Comparison of ENCODE assay signal across 19 cellular contexts in genomic region chr16:25095636-25096035, GRCh38. TPM values are rescaled to one million over a fixed set of nuclear protein-coding genes. Genes with fewer than 3 reads are reported as not detected.
A peak's percentile ranks its signal among the peaks of the same experiment; 100 is the strongest.
DNase-seq lines count a peak whose midpoint lies in the region; ATAC-seq and TF ChIP-seq lines count a peak whose summit lies in the region.
"Had no signal": no experiment of that assay in that cellular context is flagged by ENCODE, and none has a peak within 500 bp of the region (broad histone marks: within the 10 kb centered on the region; RNA-seq: fewer than 3 reads in every experiment).

No MANE protein-coding gene starts in this region.

- H3K14ac ChIP-seq in H9 (ENCODE audit: insufficient read depth, low read length) (no peak overlapping the region; the same call in 1 of the 2 replicates), trophoblast cell (ENCODE audit: low read length) (no peak overlapping the region)

- DNase-seq in activated naive CD8-positive, alpha-beta T cell treated with anti-CD3 and anti-CD28 coated beads, Interleukin-2, amount 50 U/mL, for 24 hours = no peak
- DNase-seq in H9 (no peak), trophoblast cell (peak; percentile 53 to 71)
- no peak for DNase-seq in activated CD4-positive, alpha-beta T cell treated with anti-CD3 and anti-CD28 coated beads for 48 hours
- DNase-seq: 8988T; ACHN; BE2C; Caco-2; Calu3; CD4-positive, alpha-beta memory T cell; CD8-positive, alpha-beta memory T cell; DMS79 treated with DMSO at 0.1 percent for 48 hours; GF-D8 had no signal

- H3K4me2 ChIP-seq in H9 (ENCODE audit: insufficient read depth, insufficient read length, low read length) (no peak overlapping the region), OCI-LY3 (ENCODE audit: low read length) (no peak overlapping the region), trophoblast cell (ENCODE audit: low read length) (no peak overlapping the region)
- H3K4me2 ChIP-seq: BLaER1 had no signal

- H3K27me3 Mint-ChIP-seq in activated naive CD8-positive, alpha-beta T cell = no peaks in the 10 kb centered on the region
- H3K27me3 Mint-ChIP-seq in activated naive CD8-positive, alpha-beta T cell treated with anti-CD3 and anti-CD28 coated beads, Interleukin-2, amount 50 U/mL, for 24 hours = no peaks in the 10 kb centered on the region
- H3K27me3 Mint-ChIP-seq in H9 (ENCODE audit: low read depth) = peaks cover 31% of the 10 kb centered on the region
- H3K27me3 Mint-ChIP-seq: CD4-positive, alpha-beta memory T cell had no signal

- no peaks in the 10 kb centered on the region for H3K9me3 ChIP-seq in H9 (ENCODE audit: control insufficient read depth, low read depth, low read length)
- H3K9me3 ChIP-seq in OCI-LY3 (ENCODE audit: insufficient read depth, low read length) = no peaks in the 10 kb centered on the region
- H3K9me3 ChIP-seq in trophoblast cell (ENCODE audit: insufficient read depth, low read depth, low read length) = no peaks in the 10 kb centered on the region
- H3K9me3 ChIP-seq: BE2C, BLaER1, Caco-2 had no signal

- no peaks in the 10 kb centered on the region for H3K23me2 ChIP-seq in H9 (ENCODE audit: insufficient read length, low read depth, low read length, poor library complexity, severe bottlenecking)

- H3T11ph ChIP-seq in H9 (ENCODE audit: low read length) = no peak overlapping the region

- no peak overlapping the region for H3K56ac ChIP-seq in H9 (ENCODE audit: insufficient read length, low read depth, low read length)

- no peak overlapping the region for H3K18ac ChIP-seq in H9 (ENCODE audit: insufficient read length, low read depth, low read length)
- no peak overlapping the region for H3K18ac ChIP-seq in trophoblast cell (ENCODE audit: low read length)

- ATAC-seq in activated naive CD8-positive, alpha-beta T cell treated with anti-CD3 and anti-CD28 coated beads, Interleukin-2, amount 50 U/mL, for 24 hours = no peak
- ATAC-seq in HG02588 (IDR thresholded peaks at IDR 0.05; ENCODE audit: unreplicated experiment) = no peak
- ATAC-seq in HG03135 (IDR thresholded peaks at IDR 0.05; ENCODE audit: unreplicated experiment) = no peak

- no peak overlapping the region for H2BK15ac ChIP-seq in H9 (ENCODE audit: low read depth, low read length)

- H3K4ac ChIP-seq in H9 (ENCODE audit: low read depth, low read length) = no peak overlapping the region
- H3K4ac ChIP-seq in trophoblast cell (ENCODE audit: low read depth, low read length) = no peak overlapping the region

- H4K91ac ChIP-seq in H9 (ENCODE audit: insufficient read length, low read depth, low read length) = no peak overlapping the region
- no peak overlapping the region for H4K91ac ChIP-seq in trophoblast cell (ENCODE audit: low read depth, low read length)

- H2BK12ac ChIP-seq in H9 (ENCODE audit: insufficient read length, low read depth, low read length) (no peak overlapping the region), trophoblast cell (ENCODE audit: low read length) (no peak overlapping the region)

- H2BK5ac ChIP-seq in H9 (ENCODE audit: insufficient read length, low read length) = no peak overlapping the region
- H2BK5ac ChIP-seq in trophoblast cell (ENCODE audit: low read depth, low read length, poor library complexity) = no peak overlapping the region

- H4K8ac ChIP-seq in H9 (replicated peaks; ENCODE audit: insufficient read length, low read depth, low read length) (no peak overlapping the region), trophoblast cell (ENCODE audit: low read depth, low read length) (no peak overlapping the region)

- H3K4me1 ChIP-seq in H9 (ENCODE audit: insufficient read depth, low read length) (no peaks in the 10 kb centered on the region), OCI-LY3 (ENCODE audit: low read length) (peaks cover 50% of the 10 kb centered on the region), trophoblast cell (ENCODE audit: control insufficient read depth in 1 of 2, insufficient read depth in 2 of 2, low read length in 2 of 2) (no peaks in the 10 kb centered on the region)
- H3K4me1 ChIP-seq: BE2C had no signal

- H2AFZ ChIP-seq in H9 (ENCODE audit: low read length) = no peak overlapping the region
- no peak overlapping the region for H2AFZ ChIP-seq in OCI-LY3 (ENCODE audit: low read depth, low read length)
- H2AFZ ChIP-seq in trophoblast cell (ENCODE audit: insufficient read depth, low read length, poor library complexity) = no peak overlapping the region

- H3K79me2 ChIP-seq in H9 (ENCODE audit: insufficient read depth, low read length) = no peaks in the 10 kb centered on the region
- no peaks in the 10 kb centered on the region for H3K79me2 ChIP-seq in OCI-LY3 (ENCODE audit: low read length)
- no peaks in the 10 kb centered on the region for H3K79me2 ChIP-seq in trophoblast cell (ENCODE audit: control insufficient read depth, insufficient read depth, low read length, poor library complexity)

- H3K36me3 ChIP-seq in OCI-LY3 (replicated peaks; ENCODE audit: low read depth, low read length) (no peaks in the 10 kb centered on the region), trophoblast cell (ENCODE audit: control insufficient read depth in 1 of 2, insufficient read depth in 2 of 2, low read length in 2 of 2) (no peaks in the 10 kb centered on the region)
- H3K36me3 ChIP-seq: BE2C, BLaER1 had no signal

- H3K4me3 ChIP-seq in OCI-LY3 (ENCODE audit: low read length) (no peak overlapping the region), trophoblast cell (ENCODE audit: low read depth, low read length) (no peak overlapping the region)
- H3K4me3 ChIP-seq: BLaER1 had no signal

- H2AK5ac ChIP-seq in H9 (ENCODE audit: insufficient read length, low read length) = no peak overlapping the region
- H2AK5ac ChIP-seq in trophoblast cell (ENCODE audit: low read length) = no peak overlapping the region

- H3K9ac ChIP-seq in H9 (ENCODE audit: extremely low read depth, insufficient read length, low read length) (no peak overlapping the region), OCI-LY3 (ENCODE audit: low read length) (peak overlapping the region; percentile 65; the same call in 1 of the 2 replicates), trophoblast cell (ENCODE audit: low read length) (no peak overlapping the region)
- H3K9ac ChIP-seq: BLaER1 had no signal

- H3K27ac ChIP-seq in H9 (ENCODE audit: insufficient read length, low read depth, low read length) (no peak overlapping the region), OCI-LY3 (ENCODE audit: low read length) (peak overlapping the region; percentile 93), trophoblast cell (ENCODE audit: low read depth, low read length) (no peak overlapping the region)
- H3K27ac ChIP-seq: BLaER1, C4-2B had no signal

- no peak overlapping the region for H3K4me3 Mint-ChIP-seq in activated naive CD8-positive, alpha-beta T cell
- no peak overlapping the region for H3K4me3 Mint-ChIP-seq in activated naive CD8-positive, alpha-beta T cell treated with anti-CD3 and anti-CD28 coated beads, Interleukin-2, amount 50 U/mL, for 24 hours
- H3K4me3 Mint-ChIP-seq in H9 = no peak overlapping the region
- H3K4me3 Mint-ChIP-seq: CD8-positive, alpha-beta memory T cell had no signal

- peaks cover 28% of the 10 kb centered on the region for H3K4me1 Mint-ChIP-seq in activated naive CD8-positive, alpha-beta T cell (ENCODE audit: low read depth)
- H3K4me1 Mint-ChIP-seq in activated naive CD8-positive, alpha-beta T cell treated with anti-CD3 and anti-CD28 coated beads, Interleukin-2, amount 50 U/mL, for 24 hours = peaks cover 29% of the 10 kb centered on the region
- no peaks in the 10 kb centered on the region for H3K4me1 Mint-ChIP-seq in H9

- H3K27ac Mint-ChIP-seq in activated naive CD8-positive, alpha-beta T cell = peak overlapping the region; percentile 46
- no peak overlapping the region for H3K27ac Mint-ChIP-seq in activated naive CD8-positive, alpha-beta T cell treated with anti-CD3 and anti-CD28 coated beads, Interleukin-2, amount 50 U/mL, for 24 hours
- no peak overlapping the region for H3K27ac Mint-ChIP-seq in H9

- H3K36me3 Mint-ChIP-seq in activated naive CD8-positive, alpha-beta T cell = no peaks in the 10 kb centered on the region
- peaks cover 2% of the 10 kb centered on the region for H3K36me3 Mint-ChIP-seq in activated naive CD8-positive, alpha-beta T cell treated with anti-CD3 and anti-CD28 coated beads, Interleukin-2, amount 50 U/mL, for 24 hours (ENCODE audit: low read depth)
- no peaks in the 10 kb centered on the region for H3K36me3 Mint-ChIP-seq in H9 (ENCODE audit: insufficient read depth in 1 of 3, low read depth in 3 of 3)
- H3K36me3 Mint-ChIP-seq: CD4-positive, alpha-beta memory T cell had no signal

- H2BK20ac ChIP-seq in H9 (ENCODE audit: low read depth, low read length, poor library complexity, severe bottlenecking) = no peak overlapping the region

- no peak for TF ChIP-seq CTCF in H9 (conservative IDR thresholded peaks at IDR 0.05)
- no peak for TF ChIP-seq CTCF in OCI-LY3 (IDR thresholded peaks at IDR 0.05; ENCODE audit: low read depth, low read length)

- H3K79me1 ChIP-seq in H9 (ENCODE audit: insufficient read depth, low read depth, low read length, poor library complexity, severe bottlenecking) (no peaks in the 10 kb centered on the region), trophoblast cell (ENCODE audit: low read length) (no peaks in the 10 kb centered on the region)

- H4K20me1 ChIP-seq in H9 (ENCODE audit: control insufficient read depth, insufficient read depth, insufficient read length) (no peaks in the 10 kb centered on the region), OCI-LY3 (ENCODE audit: insufficient read depth, low read length) (no peaks in the 10 kb centered on the region)
- H4K20me1 ChIP-seq: BLaER1 had no signal

- WGBS in H9 (ENCODE audit: extremely low coverage, insufficient read length, low lambda C conversion rate) = no CpG with 5 or more reads among the region's 4 CpGs
- no CpG with 5 or more reads among the region's 4 CpGs for WGBS in trophoblast cell (ENCODE audit: extremely low coverage, insufficient coverage, insufficient read length)

- H2BK120ac ChIP-seq in H9 (ENCODE audit: low read depth, low read length, poor library complexity, severe bottlenecking) (peak overlapping the region; percentile 44), trophoblast cell (ENCODE audit: insufficient read depth, low read length, poor library complexity) (no peak overlapping the region)

- no peaks in the 10 kb centered on the region for H3K9me3 Mint-ChIP-seq in activated naive CD8-positive, alpha-beta T cell (ENCODE audit: low read depth)
- no peaks in the 10 kb centered on the region for H3K9me3 Mint-ChIP-seq in activated naive CD8-positive, alpha-beta T cell treated with anti-CD3 and anti-CD28 coated beads, Interleukin-2, amount 50 U/mL, for 24 hours
- no peaks in the 10 kb centered on the region for H3K9me3 Mint-ChIP-seq in H9
- H3K9me3 Mint-ChIP-seq: CD4-positive, alpha-beta memory T cell; CD8-positive, alpha-beta memory T cell had no signal

- no peak overlapping the region for H3K23ac ChIP-seq in H9 (ENCODE audit: insufficient read length, low read depth, low read length)
- H3K23ac ChIP-seq in trophoblast cell (ENCODE audit: low read length) = no peak overlapping the region

- H3K27me3 ChIP-seq in H9 (ENCODE audit: insufficient read depth, low read length) = no peaks in the 10 kb centered on the region
- H3K27me3 ChIP-seq in OCI-LY3 (ENCODE audit: low read depth, low read length) = no peaks in the 10 kb centered on the region
- H3K27me3 ChIP-seq in trophoblast cell (ENCODE audit: insufficient read depth, low read length) = no peaks in the 10 kb centered on the region
- H3K27me3 ChIP-seq: BLaER1 had no signal

- H4K12ac ChIP-seq in trophoblast cell (ENCODE audit: low read depth, low read length) = no peak overlapping the region

- no peak overlapping the region for H4K5ac ChIP-seq in H9 (ENCODE audit: insufficient read length, low read depth, low read length)

RNA-seq across cellular contexts. Expression of gene LCMT1, which starts 15.9 kb away (rescaled TPM):
- total RNA-seq in H9 (2021) = 80.6 and 81.2 TPM in 2 replicates
- polyA plus RNA-seq in trophoblast cell (2013) = 63.4 and 67.6 TPM in 2 replicates

Comparison
In these comparisons a context has a peak if more than half of its experiments do, and no peak if none do; other contexts are left out.
1. DNase-seq: peak in trophoblast cell (2 of 2); none in activated naive CD8-positive, alpha-beta T cell treated with anti-CD3 and anti-CD28 coated beads, Interleukin-2, amount 50 U/mL, for 24 hours (single experiment), H9 (single experiment) and activated CD4-positive, alpha-beta T cell treated with anti-CD3 and anti-CD28 coated beads for 48 hours (single experiment).